15 cellular contexts compared by ENCODE assay signal in the genomic region with DNA sequence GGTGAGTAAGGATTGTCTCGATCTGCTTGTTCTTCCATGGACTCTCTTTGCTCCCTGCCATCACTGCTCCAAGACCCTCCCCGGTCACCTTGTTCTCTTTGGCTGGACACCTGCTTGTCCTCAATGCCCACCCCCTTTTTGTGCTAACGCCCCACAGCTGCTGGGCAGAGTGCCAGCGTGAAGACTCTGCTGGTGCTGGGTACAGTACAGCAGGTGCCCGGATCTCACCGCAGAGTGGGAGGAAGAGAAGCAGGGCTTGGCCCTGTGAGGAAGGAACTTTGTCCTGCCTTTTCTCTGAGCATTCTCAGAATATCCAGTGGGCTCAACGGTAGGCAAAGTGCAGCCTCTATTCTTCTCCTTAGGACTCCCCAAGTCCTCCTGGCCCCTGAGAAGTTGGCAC.
DNase-seq lines count a peak whose midpoint lies in the region; ATAC-seq and TF ChIP-seq lines count a peak whose summit lies in the region.
"Had no signal": no experiment of that assay in that cellular context is flagged by ENCODE, and none has a peak within 500 bp of the region (broad histone marks: within the 10 kb centered on the region; RNA-seq: fewer than 3 reads in every experiment).

No MANE protein-coding gene starts in this region.

- intact Hi-C loops in sigmoid colon (cut with DNase I), result no loop called here

- no peak for TF ChIP-seq CTCF in sigmoid colon (IDR thresholded peaks at IDR 0.05)

- H3K4me1 Mint-ChIP-seq in activated naive CD8-positive, alpha-beta T cell treated with anti-CD3 and anti-CD28 coated beads, Interleukin-2, amount 50 U/mL, for 24 hours, result no peaks in the 10 kb centered on the region
- H3K4me1 Mint-ChIP-seq: activated B cell treated with CpG ODN at 0.5 μM for 24 hours had no signal

- H3K27ac ChIP-seq in sigmoid colon, result no peak overlapping the region
- H3K27ac ChIP-seq: cardiac muscle cell, parathyroid adenoma, thoracic aorta had no signal

- H3K27me3 Mint-ChIP-seq in activated naive CD8-positive, alpha-beta T cell treated with anti-CD3 and anti-CD28 coated beads, Interleukin-2, amount 50 U/mL, for 24 hours, result no peaks in the 10 kb centered on the region
- H3K27me3 Mint-ChIP-seq: activated B cell treated with CpG ODN at 0.5 μM for 24 hours had no signal

- H3K27me3 ChIP-seq in sigmoid colon, result no peaks in the 10 kb centered on the region

- no peaks in the 10 kb centered on the region for H3K36me3 Mint-ChIP-seq in activated naive CD8-positive, alpha-beta T cell treated with anti-CD3 and anti-CD28 coated beads, Interleukin-2, amount 50 U/mL, for 24 hours (ENCODE audit: low read depth)

- no peak for ATAC-seq in GM18909 (IDR thresholded peaks at IDR 0.05; ENCODE audit: poor library complexity, unreplicated experiment)
- no peak for ATAC-seq in activated naive CD8-positive, alpha-beta T cell treated with anti-CD3 and anti-CD28 coated beads, Interleukin-2, amount 50 U/mL, for 24 hours

- no peaks in the 10 kb centered on the region for H3K36me3 ChIP-seq in sigmoid colon
- H3K36me3 ChIP-seq: cardiac muscle cell, thoracic aorta had no signal

- H3K27ac Mint-ChIP-seq in activated naive CD8-positive, alpha-beta T cell treated with anti-CD3 and anti-CD28 coated beads, Interleukin-2, amount 50 U/mL, for 24 hours, result no peak overlapping the region
- H3K27ac Mint-ChIP-seq: activated B cell treated with CpG ODN at 0.5 μM for 24 hours had no signal

- H3K4me1 ChIP-seq in sigmoid colon, result peaks cover 0 to 70% (median 54%) of the 10 kb centered on the region in 4 donors
- H3K4me1 ChIP-seq: parathyroid adenoma had no signal

- DNase-seq in HT-29 (ENCODE audit: low spot score), result peak; percentile 44
- peak; percentile 13 for DNase-seq in NCI-H2029 treated with DMSO at 0.1 percent for 48 hours (lab: John Stamatoyannopoulos, UW)
- DNase-seq in RPMI8226, result peak; percentile 89
- DNase-seq in sigmoid colon, result peak; percentile 37
- no peak for DNase-seq in activated naive CD8-positive, alpha-beta T cell treated with anti-CD3 and anti-CD28 coated beads, Interleukin-2, amount 50 U/mL, for 24 hours
- DNase-seq in NCI-H82 treated with DMSO at 0.1 percent for 48 hours (lab: John Stamatoyannopoulos, UW; ENCODE audit: unreplicated experiment), result no peak
- DNase-seq: activated B cell treated with CpG ODN at 0.5 μM for 24 hours; C1 segment of cervical spinal cord; Karpas-422; NCI-H1930; stimulated activated CD4-positive, alpha-beta T cell treated with anti-CD3 and anti-CD28 coated beads, Interleukin-4, amount 100 ng/mL, for 4 hours had no signal

- H3K9me3 ChIP-seq in sigmoid colon, result no peaks in the 10 kb centered on the region
- H3K9me3 ChIP-seq: thoracic aorta had no signal

- 7 to 32% methylated on average over 7 of the region's 7 CpGs for WGBS in sigmoid colon, 2 donors

- no peak overlapping the region for H3K4me3 Mint-ChIP-seq in activated naive CD8-positive, alpha-beta T cell treated with anti-CD3 and anti-CD28 coated beads, Interleukin-2, amount 50 U/mL, for 24 hours
- H3K4me3 Mint-ChIP-seq: activated B cell treated with CpG ODN at 0.5 μM for 24 hours had no signal

- no peak for TF ChIP-seq EP300 in sigmoid colon (IDR thresholded peaks at IDR 0.05)

- H3K9me3 Mint-ChIP-seq in activated naive CD8-positive, alpha-beta T cell treated with anti-CD3 and anti-CD28 coated beads, Interleukin-2, amount 50 U/mL, for 24 hours, result no peaks in the 10 kb centered on the region
- H3K9me3 Mint-ChIP-seq: activated B cell treated with CpG ODN at 0.5 μM for 24 hours had no signal

- TF ChIP-seq POLR2A in sigmoid colon (IDR thresholded peaks at IDR 0.05), result no peak

- no peak overlapping the region for H3K4me3 ChIP-seq in sigmoid colon
- H3K4me3 ChIP-seq: cardiac muscle cell, thoracic aorta had no signal

Comparison
In these comparisons a context has a peak if more than half of its experiments do, and no peak if none do; other contexts are left out.
1. DNase-seq: peak in HT-29 (single experiment), NCI-H2029 treated with DMSO at 0.1 percent for 48 hours (single experiment), RPMI8226 (single experiment) and sigmoid colon (single experiment); none in activated naive CD8-positive, alpha-beta T cell treated with anti-CD3 and anti-CD28 coated beads, Interleukin-2, amount 50 U/mL, for 24 hours (single experiment) and NCI-H82 treated with DMSO at 0.1 percent for 48 hours (single experiment).